In the genomic region with DNA sequence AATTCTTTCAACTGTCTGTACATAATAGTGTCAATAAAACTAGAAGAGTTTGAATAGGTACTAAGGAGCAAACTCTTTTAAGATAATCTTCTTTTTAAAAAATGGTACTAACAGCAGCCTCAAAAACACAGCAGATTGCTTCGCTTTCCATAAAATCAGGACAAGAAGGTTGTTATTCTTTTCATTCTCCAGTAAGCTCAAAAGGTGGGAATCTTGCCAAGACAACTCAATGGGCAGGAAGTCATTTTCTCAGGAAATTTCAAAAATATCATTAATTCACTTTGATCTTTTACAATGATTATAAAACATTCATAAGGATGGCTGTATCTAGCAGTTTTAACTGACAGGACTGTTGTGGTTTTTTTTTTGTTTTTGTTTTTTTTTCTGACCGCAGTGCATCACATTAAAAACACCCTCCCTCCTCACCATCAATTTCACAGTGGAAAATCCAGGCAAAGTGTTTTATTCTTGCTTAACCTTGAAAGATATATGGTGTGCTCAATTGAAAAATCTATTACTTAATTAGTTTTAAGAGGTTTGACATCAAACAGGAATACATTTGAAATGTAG, we compare ENCODE assay signal across 25 cellular contexts.
A peak's percentile ranks its signal among the peaks of the same experiment; 100 is the strongest.
DNase-seq lines count a peak whose midpoint lies in the region; ATAC-seq, FAIRE-seq and TF ChIP-seq lines count a peak whose summit lies in the region.
"Had no signal": no experiment of that assay in that cellular context is flagged by ENCODE, and none has a peak within 500 bp of the region (broad histone marks: within the 10 kb centered on the region; RNA-seq: fewer than 3 reads in every experiment).

No MANE protein-coding gene starts in this region.

- in situ Hi-C loops in GM12878 (cut with MboI): no loop called here

- H3K4me1 Mint-ChIP-seq in mesothelial cell of epicardium: peaks cover 14% of the 10 kb centered on the region
- no peaks in the 10 kb centered on the region for H3K4me1 Mint-ChIP-seq in activated naive CD8-positive, alpha-beta T cell treated with anti-CD3 and anti-CD28 coated beads for 36 hours
- H3K4me1 Mint-ChIP-seq: CD14-positive monocyte had no signal

- H3K9me3 Mint-ChIP-seq in mesothelial cell of epicardium: no peaks in the 10 kb centered on the region
- peaks cover 2% of the 10 kb centered on the region for H3K9me3 Mint-ChIP-seq in activated naive CD8-positive, alpha-beta T cell treated with anti-CD3 and anti-CD28 coated beads for 36 hours

- H2AFZ ChIP-seq in GM12878 (ENCODE audit: control insufficient read depth, low read depth, low read length): no peak overlapping the region
- H2AFZ ChIP-seq: GM23248 had no signal

- H3K27ac Mint-ChIP-seq in mesothelial cell of epicardium: peak overlapping the region; percentile 24
- no peak overlapping the region for H3K27ac Mint-ChIP-seq in activated naive CD8-positive, alpha-beta T cell treated with anti-CD3 and anti-CD28 coated beads for 36 hours
- H3K27ac Mint-ChIP-seq: CD14-positive monocyte had no signal

- no peaks in the 10 kb centered on the region for H3K36me3 Mint-ChIP-seq in mesothelial cell of epicardium
- H3K36me3 Mint-ChIP-seq in activated naive CD8-positive, alpha-beta T cell treated with anti-CD3 and anti-CD28 coated beads for 36 hours: no peaks in the 10 kb centered on the region
- H3K36me3 Mint-ChIP-seq: CD14-positive monocyte had no signal

- FAIRE-seq in GM12878 (lab: Jason Lieb, UNC): no peak
- FAIRE-seq: D721Med had no signal

- no peak for TF ChIP-seq POLR2A in GM12878 (IDR thresholded peaks at IDR 0.05; ENCODE audit: low read depth, low read length)

- no peaks in the 10 kb centered on the region for H3K4me1 ChIP-seq in GM12878 (ENCODE audit: control insufficient read depth, insufficient read depth, low read length)

- no peak for TF ChIP-seq RAD21 in GM12878 (IDR thresholded peaks at IDR 0.05; ENCODE audit: insufficient read depth, low read depth, low read length)

- ATAC-seq in GM12878 (peak; percentile 63), HG02981 (IDR thresholded peaks at IDR 0.05; ENCODE audit: unreplicated experiment) (no peak)
- ATAC-seq: Panc1 had no signal

- TF ChIP-seq CTCF in GM12878 (IDR thresholded peaks at IDR 0.05 in 2 of 3, conservative IDR thresholded peaks at IDR 0.05 in 1 of 3; ENCODE audit: control insufficient read depth in 2 of 3, extremely low read depth in 1 of 3, insufficient read depth in 1 of 3, low read depth in 3 of 3, low read length in 3 of 3): no peak
- TF ChIP-seq CTCF in mesothelial cell of epicardium (IDR thresholded peaks at IDR 0.05; ENCODE audit: unreplicated experiment): no peak

- H3K9me3 ChIP-seq in GM12878 (replicated peaks; ENCODE audit: control insufficient read depth, insufficient read depth, low read length): no peaks in the 10 kb centered on the region; the same call in 2 of the 3 replicates
- H3K9me3 ChIP-seq: HAP-1 had no signal

- no peak overlapping the region for H3K9ac ChIP-seq in GM12878 (ENCODE audit: control insufficient read depth, insufficient read depth, low read length)
- H3K9ac ChIP-seq: GM23248 had no signal

- SMC1A ChIA-PET in GM12878 (lab: Charles Lee; ENCODE audit: uncharacterized antibody, unreplicated experiment): interaction anchor here (0.9 to 3.3 kb wide), 17 partner anchors 9 to 104 kb away, joined by 3 to 15 read pairs (median 5); no protein-coding TSS in a partner anchor

- no peaks in the 10 kb centered on the region for H3K36me3 ChIP-seq in GM12878 (ENCODE audit: control insufficient read depth in 2 of 2, insufficient read depth in 2 of 2, low read length in 1 of 2)
- H3K36me3 ChIP-seq: HAP-1 had no signal

- DNase-seq in DMS 273 (lab: John Stamatoyannopoulos, UW; ENCODE audit: unreplicated experiment) (peak; percentile 57), DMS 273 treated with DMSO at 0.1 percent for 48 hours (lab: John Stamatoyannopoulos, UW) (no peak), NCI-H69 (lab: John Stamatoyannopoulos, UW) (peak; percentile 65), GM12878 (ENCODE audit: low read depth, low spot score) (no peak), mesothelial cell of epicardium (ENCODE audit: low spot score in 2 of 2, unreplicated experiment in 2 of 2) (no peak), head of caudate nucleus (no peak)
- DNase-seq in activated naive CD8-positive, alpha-beta T cell treated with anti-CD3 and anti-CD28 coated beads for 36 hours: no peak
- DNase-seq: AML-193; DMS79; GM23248; KG1; NCI-H1092; NCI-H146; NCI-H2029; NCI-H2171; NCI-H345; NK-92 treated with Interleukin-12 subunit alpha and Interleukin-12 subunit beta, amount 100 ng/mL, for 24 hours; SIG-M5; T-helper 1 cell had no signal

- WGBS in GM12878 (ENCODE audit: insufficient coverage, insufficient replicate concordance, low lambda C conversion rate, missing lambda C conversion rate): 8% methylated on average over 2 of the region's 2 CpGs

- H3K27me3 ChIP-seq in GM12878 (replicated peaks in 1 of 2; ENCODE audit: control insufficient read depth in 2 of 2, insufficient read depth in 2 of 2, low read length in 1 of 2): no peaks in the 10 kb centered on the region

- intact Hi-C loops in GM12878 (cut with micrococcal nuclease; ENCODE audit: unreplicated experiment): no loop called here
- intact Hi-C loops in head of caudate nucleus (cut with DNase I): no loop called here

- H3K4me3 Mint-ChIP-seq in mesothelial cell of epicardium: no peak overlapping the region
- no peak overlapping the region for H3K4me3 Mint-ChIP-seq in activated naive CD8-positive, alpha-beta T cell treated with anti-CD3 and anti-CD28 coated beads for 36 hours
- H3K4me3 Mint-ChIP-seq: CD14-positive monocyte had no signal

- no peak overlapping the region for H3K4me3 ChIP-seq in GM12878
- H3K4me3 ChIP-seq: GM23248, HAP-1 had no signal

- no peaks in the 10 kb centered on the region for H3K79me2 ChIP-seq in GM12878 (ENCODE audit: control insufficient read depth, insufficient read depth, low read length)

- CTCF ChIA-PET in GM12878 (lab: Yijun Ruan, JAX): interaction anchor here (1.4 kb wide), 1 partner anchor 66 kb away, joined by 7 read pairs; no protein-coding TSS in a partner anchor

- RAD21 ChIA-PET in GM12878 (lab: Charles Lee; ENCODE audit: unreplicated experiment): interaction anchor here (0.9 to 2.0 kb wide), 8 partner anchors 10 to 436 kb away, joined by 3 to 5 read pairs (median 4); no protein-coding TSS in a partner anchor

- BruUV-seq in GM12878 (replicated peaks; lab: Mats Ljungman, UMichigan): TSS peak; percentile 10

- H3K27ac ChIP-seq in GM12878 (ENCODE audit: control insufficient read depth, insufficient read depth): no peak overlapping the region
- H3K27ac ChIP-seq: 22Rv1, GM23248 had no signal

- no peak overlapping the region for H3K4me2 ChIP-seq in GM12878 (ENCODE audit: control insufficient read depth, insufficient read depth)

- no peaks in the 10 kb centered on the region for H3K27me3 Mint-ChIP-seq in mesothelial cell of epicardium (ENCODE audit: low read depth)
- no peaks in the 10 kb centered on the region for H3K27me3 Mint-ChIP-seq in activated naive CD8-positive, alpha-beta T cell treated with anti-CD3 and anti-CD28 coated beads for 36 hours

- TF ChIP-seq EP300 in GM12878 (IDR thresholded peaks at IDR 0.05; ENCODE audit: borderline replicate concordance in 1 of 2, control insufficient read depth in 1 of 2, low read depth in 2 of 2, low read length in 2 of 2): no peak

- POLR2A ChIA-PET in GM12878 (lab: Charles Lee): interaction anchor here (0.8 to 1.5 kb wide), 5 partner anchors 10 to 58 kb away, joined by 3 to 4 read pairs (median 3); no protein-coding TSS in a partner anchor

- H4K20me1 ChIP-seq in GM12878 (ENCODE audit: control insufficient read depth, insufficient read depth): no peaks in the 10 kb centered on the region

TF ChIP-seq in GM12878, 131 proteins besides CTCF, POLR2A, EP300 and RAD21 (continues in another document):
- TF ChIP-seq RUNX3 (IDR thresholded peaks at IDR 0.05; ENCODE audit: low read length): peak; percentile 15; the same call in 1 of the 2 replicates
- TF ChIP-seq DPF2 (IDR thresholded peaks at IDR 0.05): no peak
- 0 out of 2 replicates have a peak, but pooled peaks have one; percentile 4 for TF ChIP-seq NR2C1 (IDR thresholded peaks at IDR 0.05)
- TF ChIP-seq BMI1 (IDR thresholded peaks at IDR 0.05; ENCODE audit: borderline replicate concordance): peak; percentile 32; the same call in 1 of the 2 replicates
- TF ChIP-seq, protein P1, sequence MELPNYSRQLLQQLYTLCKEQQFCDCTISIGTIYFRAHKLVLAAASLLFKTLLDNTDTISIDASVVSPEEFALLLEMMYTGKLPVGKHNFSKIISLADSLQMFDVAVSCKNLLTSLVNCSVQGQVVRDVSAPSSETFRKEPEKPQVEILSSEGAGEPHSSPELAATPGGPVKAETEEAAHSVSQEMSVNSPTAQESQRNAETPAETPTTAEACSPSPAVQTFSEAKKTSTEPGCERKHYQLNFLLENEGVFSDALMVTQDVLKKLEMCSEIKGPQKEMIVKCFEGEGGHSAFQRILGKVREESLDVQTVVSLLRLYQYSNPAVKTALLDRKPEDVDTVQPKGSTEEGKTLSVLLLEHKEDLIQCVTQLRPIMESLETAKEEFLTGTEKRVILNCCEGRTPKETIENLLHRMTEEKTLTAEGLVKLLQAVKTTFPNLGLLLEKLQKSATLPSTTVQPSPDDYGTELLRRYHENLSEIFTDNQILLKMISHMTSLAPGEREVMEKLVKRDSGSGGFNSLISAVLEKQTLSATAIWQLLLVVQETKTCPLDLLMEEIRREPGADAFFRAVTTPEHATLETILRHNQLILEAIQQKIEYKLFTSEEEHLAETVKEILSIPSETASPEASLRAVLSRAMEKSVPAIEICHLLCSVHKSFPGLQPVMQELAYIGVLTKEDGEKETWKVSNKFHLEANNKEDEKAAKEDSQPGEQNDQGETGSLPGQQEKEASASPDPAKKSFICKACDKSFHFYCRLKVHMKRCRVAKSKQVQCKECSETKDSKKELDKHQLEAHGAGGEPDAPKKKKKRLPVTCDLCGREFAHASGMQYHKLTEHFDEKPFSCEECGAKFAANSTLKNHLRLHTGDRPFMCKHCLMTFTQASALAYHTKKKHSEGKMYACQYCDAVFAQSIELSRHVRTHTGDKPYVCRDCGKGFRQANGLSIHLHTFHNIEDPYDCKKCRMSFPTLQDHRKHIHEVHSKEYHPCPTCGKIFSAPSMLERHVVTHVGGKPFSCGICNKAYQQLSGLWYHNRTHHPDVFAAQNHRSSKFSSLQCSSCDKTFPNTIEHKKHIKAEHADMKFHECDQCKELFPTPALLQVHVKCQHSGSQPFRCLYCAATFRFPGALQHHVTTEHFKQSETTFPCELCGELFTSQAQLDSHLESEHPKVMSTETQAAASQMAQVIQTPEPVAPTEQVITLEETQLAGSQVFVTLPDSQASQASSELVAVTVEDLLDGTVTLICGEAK (IDR thresholded peaks at IDR 0.05; ENCODE audit: borderline replicate concordance): peak; percentile 81; the same call in 1 of the 2 replicates
- TF ChIP-seq SRF (IDR thresholded peaks at IDR 0.05; ENCODE audit: low read depth in 2 of 2, low read length in 2 of 2): no peak

Comparison
In these comparisons a context has a peak if more than half of its experiments do, and no peak if none do; other contexts are left out.
1. DNase-seq: peak in DMS 273 (single experiment) and NCI-H69 (single experiment); none in DMS 273 treated with DMSO at 0.1 percent for 48 hours (single experiment), GM12878 (single experiment), mesothelial cell of epicardium (0 of 2), activated naive CD8-positive, alpha-beta T cell treated with anti-CD3 and anti-CD28 coated beads for 36 hours (single experiment) and head of caudate nucleus (0 of 42).